ENCODE assay signal across 14 cellular contexts in genomic region chr10:5817322-5818047, GRCh38. TPM values are rescaled to one million over a fixed set of nuclear protein-coding genes. Genes with fewer than 3 reads are reported as not detected.
A peak's percentile ranks its signal among the peaks of the same experiment; 100 is the strongest.
DNase-seq lines count a peak whose midpoint lies in the region; ATAC-seq and TF ChIP-seq lines count a peak whose summit lies in the region.
"Had no signal": no experiment of that assay in that cellular context is flagged by ENCODE, and none has a peak within 500 bp of the region (broad histone marks: within the 10 kb centered on the region; RNA-seq: fewer than 3 reads in every experiment).

No MANE protein-coding gene starts in this region.

- no peaks in the 10 kb centered on the region for H3K9me3 Mint-ChIP-seq in natural killer cell
- H3K9me3 Mint-ChIP-seq in natural killer cell treated with Interleukin-12 subunit alpha and Interleukin-12 subunit beta and Interleukin-15 and Interleukin-18, amount 100 ng/mL, for 72 hours, result no peaks in the 10 kb centered on the region
- H3K9me3 Mint-ChIP-seq in stimulated activated naive CD8-positive, alpha-beta T cell treated with anti-CD3 and anti-CD28 coated beads, Interleukin-15, Interleukin-2, amounts not matched to agents 100 ng/mL and 50 ng/mL, for 24 hours, result no peaks in the 10 kb centered on the region
- H3K9me3 Mint-ChIP-seq: mesothelial cell of epicardium had no signal

- H3K27me3 Mint-ChIP-seq in natural killer cell (ENCODE audit: low read depth in 2 of 2), result no peaks in the 10 kb centered on the region
- peaks cover 0 to 5% of the 10 kb centered on the region in 2 donors for H3K27me3 Mint-ChIP-seq in natural killer cell treated with Interleukin-12 subunit alpha and Interleukin-12 subunit beta and Interleukin-15 and Interleukin-18, amount 100 ng/mL, for 72 hours
- H3K27me3 Mint-ChIP-seq in stimulated activated naive CD8-positive, alpha-beta T cell treated with anti-CD3 and anti-CD28 coated beads, Interleukin-15, Interleukin-2, amounts not matched to agents 100 ng/mL and 50 ng/mL, for 24 hours, result no peaks in the 10 kb centered on the region

- H3K36me3 ChIP-seq in sigmoid colon, result no peaks in the 10 kb centered on the region
- H3K36me3 ChIP-seq: BE2C, prostate gland had no signal

- H3K4me1 Mint-ChIP-seq in natural killer cell, result peaks cover 8 to 14% of the 10 kb centered on the region in 2 donors
- H3K4me1 Mint-ChIP-seq in natural killer cell treated with Interleukin-12 subunit alpha and Interleukin-12 subunit beta and Interleukin-15 and Interleukin-18, amount 100 ng/mL, for 72 hours (ENCODE audit: low read depth in 2 of 2), result peaks cover 25 to 31% of the 10 kb centered on the region in 2 donors
- H3K4me1 Mint-ChIP-seq in stimulated activated naive CD8-positive, alpha-beta T cell treated with anti-CD3 and anti-CD28 coated beads, Interleukin-15, Interleukin-2, amounts not matched to agents 100 ng/mL and 50 ng/mL, for 24 hours (ENCODE audit: low read depth), result peaks cover 65% of the 10 kb centered on the region

- peaks cover 0 to 10% (median 7%) of the 10 kb centered on the region in 4 donors for H3K4me1 ChIP-seq in sigmoid colon
- H3K4me1 ChIP-seq: BE2C, prostate gland had no signal

- no peak for TF ChIP-seq EP300 in sigmoid colon (IDR thresholded peaks at IDR 0.05)

- H3K4me3 ChIP-seq in sigmoid colon, result no peak overlapping the region
- H3K4me3 ChIP-seq: prostate gland had no signal

- peak overlapping the region in 1 of 2 donors; percentile 64 for H3K27ac Mint-ChIP-seq in natural killer cell
- H3K27ac Mint-ChIP-seq in natural killer cell treated with Interleukin-12 subunit alpha and Interleukin-12 subunit beta and Interleukin-15 and Interleukin-18, amount 100 ng/mL, for 72 hours, result no peak overlapping the region
- H3K27ac Mint-ChIP-seq in stimulated activated naive CD8-positive, alpha-beta T cell treated with anti-CD3 and anti-CD28 coated beads, Interleukin-15, Interleukin-2, amounts not matched to agents 100 ng/mL and 50 ng/mL, for 24 hours, result peak overlapping the region; percentile 96
- H3K27ac Mint-ChIP-seq: mesothelial cell of epicardium had no signal

- no peak for TF ChIP-seq POLR2A in sigmoid colon (IDR thresholded peaks at IDR 0.05)

- H3K27ac ChIP-seq in sigmoid colon, result no peak overlapping the region
- H3K27ac ChIP-seq: prostate gland had no signal

- intact Hi-C loops in natural killer cell (cut with micrococcal nuclease) (no loop called here), sigmoid colon (cut with DNase I) (no loop called here)

- no peak for TF ChIP-seq CTCF in natural killer cell (IDR thresholded peaks at IDR 0.05)
- no peak for TF ChIP-seq CTCF in sigmoid colon (IDR thresholded peaks at IDR 0.05)

- 76 to 92% methylated on average over 4 of the region's 4 CpGs for WGBS in sigmoid colon, 2 donors

- DNase-seq in natural killer cell (no peak), sigmoid colon (no peak), epidermal melanocyte (ENCODE audit: insufficient read length, low spot score) (no peak)
- DNase-seq in natural killer cell treated with Interleukin-12 subunit alpha and Interleukin-12 subunit beta and Interleukin-15 and Interleukin-18, amount 100 ng/mL, for 72 hours (ENCODE audit: low spot score), result no peak
- peak; percentile 53 for DNase-seq in activated CD8-positive, alpha-beta memory T cell treated with anti-CD3 and anti-CD28 coated beads, Interleukin-2, amount 50 U/mL, for 48 hours
- no peak for DNase-seq in NK-92 treated with Interleukin-12 subunit alpha and Interleukin-12 subunit beta, amount 100 ng/mL, for 24 hours (lab: John Stamatoyannopoulos, UW)
- DNase-seq: BE2C; H7; NCI-H1417 treated with DMSO at 0.1 percent for 48 hours; stimulated activated CD4-positive, alpha-beta T cell treated with anti-CD3 and anti-CD28 coated beads, Interleukin-4, amount 100 ng/mL, for 24 hours had no signal

- no peaks in the 10 kb centered on the region for H3K9me3 ChIP-seq in sigmoid colon
- H3K9me3 ChIP-seq: BE2C, prostate gland had no signal

- ATAC-seq in natural killer cell (no peak), GM21529 (IDR thresholded peaks at IDR 0.05; ENCODE audit: unreplicated experiment) (peak; percentile 18)
- no peak for ATAC-seq in natural killer cell treated with Interleukin-12 subunit alpha and Interleukin-12 subunit beta and Interleukin-15 and Interleukin-18, amount 100 ng/mL, for 72 hours

- H3K27me3 ChIP-seq in sigmoid colon, result no peaks in the 10 kb centered on the region
- H3K27me3 ChIP-seq: BE2C had no signal

- H3K36me3 Mint-ChIP-seq in natural killer cell, result no peaks in the 10 kb centered on the region
- no peaks in the 10 kb centered on the region for H3K36me3 Mint-ChIP-seq in natural killer cell treated with Interleukin-12 subunit alpha and Interleukin-12 subunit beta and Interleukin-15 and Interleukin-18, amount 100 ng/mL, for 72 hours
- peaks cover 13% of the 10 kb centered on the region for H3K36me3 Mint-ChIP-seq in stimulated activated naive CD8-positive, alpha-beta T cell treated with anti-CD3 and anti-CD28 coated beads, Interleukin-15, Interleukin-2, amounts not matched to agents 100 ng/mL and 50 ng/mL, for 24 hours (ENCODE audit: low read depth)
- H3K36me3 Mint-ChIP-seq: mesothelial cell of epicardium had no signal

- peak overlapping the region; percentile 49 for H3K4me3 Mint-ChIP-seq in natural killer cell
- H3K4me3 Mint-ChIP-seq in natural killer cell treated with Interleukin-12 subunit alpha and Interleukin-12 subunit beta and Interleukin-15 and Interleukin-18, amount 100 ng/mL, for 72 hours, result no peak overlapping the region
- H3K4me3 Mint-ChIP-seq in stimulated activated naive CD8-positive, alpha-beta T cell treated with anti-CD3 and anti-CD28 coated beads, Interleukin-15, Interleukin-2, amounts not matched to agents 100 ng/mL and 50 ng/mL, for 24 hours, result peak overlapping the region; percentile 58
- H3K4me3 Mint-ChIP-seq: mesothelial cell of epicardium had no signal

RNA-seq across cellular contexts. Expression of gene GDI2, which starts 4.3 kb away (rescaled TPM):
- total RNA-seq in natural killer cell (100 to 1,000 TPM in 2 of 3 donors, 10 to 100 TPM in 1; 97.9 to 104 (median 104) TPM), sigmoid colon (100 to 1,000 TPM; 178 to 208 (median 205) TPM)
- 100 to 1,000 TPM; 214 to 225 TPM for total RNA-seq in natural killer cell treated with Interleukin-12 subunit alpha and Interleukin-12 subunit beta and Interleukin-15 and Interleukin-18, amount 100 ng/mL, for 72 hours
- polyA plus RNA-seq in sigmoid colon, result 100 to 1,000 TPM; 179 to 238 (median 201) TPM
